ENCODE assay signal across 16 cellular contexts in the genomic region with DNA sequence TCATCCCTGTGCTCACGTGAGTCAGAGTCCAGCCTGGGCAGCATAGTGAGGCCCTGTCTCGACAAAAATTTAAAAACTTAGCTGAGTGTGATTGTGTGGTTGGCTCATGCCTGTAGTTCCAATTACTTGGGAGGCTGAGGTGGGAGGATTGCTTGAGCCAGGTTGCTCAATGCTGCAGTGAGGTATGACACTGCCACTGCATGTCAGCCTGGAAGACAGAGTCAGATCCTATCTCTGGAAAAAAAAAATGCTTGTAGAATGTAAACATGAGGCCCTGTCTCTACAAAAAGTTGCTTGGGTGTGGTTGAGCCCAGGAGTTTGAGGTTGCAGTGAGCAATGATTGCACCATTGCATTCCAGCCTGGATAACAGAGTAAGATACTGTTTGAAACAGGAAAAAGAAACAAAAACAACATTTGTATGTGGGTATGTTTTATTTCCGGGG. TPM values are rescaled to one million over a fixed set of nuclear protein-coding genes. Genes with fewer than 3 reads are reported as not detected.
DNase-seq lines count a peak whose midpoint lies in the region; ATAC-seq, FAIRE-seq and TF ChIP-seq lines count a peak whose summit lies in the region.
"Had no signal": no experiment of that assay in that cellular context is flagged by ENCODE, and none has a peak within 500 bp of the region (broad histone marks: within the 10 kb centered on the region; RNA-seq: fewer than 3 reads in every experiment).

No MANE protein-coding gene starts in this region.

- FAIRE-seq in GM18507 (lab: Jason Lieb, UNC), result peak; percentile 21
- FAIRE-seq: GM12892 had no signal

- H3K4me1 ChIP-seq in skeletal muscle satellite cell (ENCODE audit: control insufficient read depth, insufficient read depth, low read length) (peaks cover 11% of the 10 kb centered on the region), body of pancreas (peaks cover 4% of the 10 kb centered on the region), BE2C (no peaks in the 10 kb centered on the region)
- H3K4me1 ChIP-seq: thyroid gland had no signal

- no peak overlapping the region for H3K4me3 ChIP-seq in skeletal muscle satellite cell (ENCODE audit: low read length)
- no peak overlapping the region for H3K4me3 ChIP-seq in body of pancreas
- no peak overlapping the region for H3K4me3 ChIP-seq in BE2C (ENCODE audit: low read depth, low read length)
- H3K4me3 ChIP-seq: dorsolateral prefrontal cortex, thyroid gland had no signal

- no peak for ATAC-seq in stimulated activated naive CD8-positive, alpha-beta T cell treated with anti-CD3 and anti-CD28 coated beads, Interleukin-15, Interleukin-2, amounts not matched to agents 100 U/mL and 50 U/mL, for 24 hours
- ATAC-seq in body of pancreas, result no peak
- ATAC-seq: HCT116, left lobe of liver had no signal

- H3K9me3 ChIP-seq in skeletal muscle satellite cell (replicated peaks; ENCODE audit: low read length) (no peaks in the 10 kb centered on the region), body of pancreas (no peaks in the 10 kb centered on the region), BE2C (no peaks in the 10 kb centered on the region)
- H3K9me3 ChIP-seq: thyroid gland had no signal

- no peak for DNase-seq in GM18507 (ENCODE audit: extremely low spot score, insufficient read length, low read depth)
- peak; percentile 56 for DNase-seq in RPMI7951 (ENCODE audit: low read depth)
- peak; percentile 36 for DNase-seq in fibroblast of gingiva (ENCODE audit: low read depth)
- DNase-seq in stimulated activated naive CD8-positive, alpha-beta T cell treated with anti-CD3 and anti-CD28 coated beads, Interleukin-15, Interleukin-2, amounts not matched to agents 100 U/mL and 50 U/mL, for 24 hours, result no peak
- DNase-seq in body of pancreas, result no peak
- no peak for DNase-seq in BE2C
- DNase-seq: activated naive CD8-positive, alpha-beta T cell treated with anti-CD3 and anti-CD28 coated beads for 36 hours; dorsolateral prefrontal cortex; glutamatergic neuron; Right ventricle myocardium superior; thyroid gland had no signal

- H3K27me3 ChIP-seq in skeletal muscle satellite cell (ENCODE audit: control insufficient read depth, insufficient read depth, low read length) (no peaks in the 10 kb centered on the region), body of pancreas (no peaks in the 10 kb centered on the region), BE2C (peaks cover under 1% of the 10 kb centered on the region; the same call in 1 of the 2 replicates)
- H3K27me3 ChIP-seq: thyroid gland had no signal

- intact Hi-C loops in body of pancreas (cut with DNase I), result no loop called here

- H3K36me3 ChIP-seq in skeletal muscle satellite cell (ENCODE audit: insufficient read depth, low read length), result no peaks in the 10 kb centered on the region
- H3K36me3 ChIP-seq in body of pancreas (replicated peaks in 1 of 2; ENCODE audit: insufficient read depth in 1 of 2, low read depth in 2 of 2), result no peaks in the 10 kb centered on the region
- H3K36me3 ChIP-seq in BE2C, result no peaks in the 10 kb centered on the region
- H3K36me3 ChIP-seq: thyroid gland had no signal

- no peak overlapping the region for H3K27ac ChIP-seq in body of pancreas
- H3K27ac ChIP-seq: dorsolateral prefrontal cortex, thyroid gland, VCaP had no signal

- no peak for TF ChIP-seq POLR2A in body of pancreas (IDR thresholded peaks at IDR 0.05)

- peak overlapping the region; percentile 6 for H3K4me2 ChIP-seq in skeletal muscle satellite cell (ENCODE audit: low read length)

- WGBS in body of pancreas, 2 donors, result 66 to 77% methylated on average over 3 of the region's 3 CpGs

- TF ChIP-seq CTCF in body of pancreas (IDR thresholded peaks at IDR 0.05) (no peak), BE2C (IDR thresholded peaks at IDR 0.05; ENCODE audit: low read depth, low read length) (no peak)

- no peak overlapping the region for H3K9ac ChIP-seq in skeletal muscle satellite cell (ENCODE audit: low read depth, low read length)

RNA-seq across cellular contexts. Expression of a gene that starts 11.3 kb away (rescaled TPM):
- 23.2 and 25.4 TPM in 2 replicates for total RNA-seq in RPMI7951 (2014; rRNA removed; shearing (Covaris generic))
- total RNA-seq in skeletal muscle satellite cell (2012; rRNA removed), result 22.1 and 29.3 TPM in 2 replicates
- total RNA-seq in body of pancreas, result 10 to 100 TPM; 56.0 to 63.3 TPM
- 78.3 TPM for polyA plus RNA-seq in BE2C (2012; ENCODE audit: insufficient read depth, insufficient read length, low read depth)

Comparison
In these comparisons a context has a peak if more than half of its experiments do, and no peak if none do; other contexts are left out.
1. DNase-seq: peak in RPMI7951 (single experiment) and fibroblast of gingiva (single experiment); none in GM18507 (single experiment), stimulated activated naive CD8-positive, alpha-beta T cell treated with anti-CD3 and anti-CD28 coated beads, Interleukin-15, Interleukin-2, amounts not matched to agents 100 U/mL and 50 U/mL, for 24 hours (single experiment), body of pancreas (0 of 4) and BE2C (single experiment).